ENCODE assay signal across 15 cellular contexts in genomic region chr20:41032243-41032642, GRCh38. TPM values are rescaled to one million over a fixed set of nuclear protein-coding genes. Genes with fewer than 3 reads are reported as not detected.
DNase-seq lines count a peak whose midpoint lies in the region; ATAC-seq, FAIRE-seq and TF ChIP-seq lines count a peak whose summit lies in the region.
"Had no signal": no experiment of that assay in that cellular context is flagged by ENCODE, and none has a peak within 500 bp of the region (broad histone marks: within the 10 kb centered on the region; RNA-seq: fewer than 3 reads in every experiment).

No MANE protein-coding gene starts in this region.

- H3K9ac ChIP-seq in BLaER1 treated with 17β-estradiol and CSF1 and Interleukin-3, amounts not matched to agents 10 nM and 100 nM: no peak overlapping the region; a peak in 1 of 22 replicates
- H3K9ac ChIP-seq in GM12878 (ENCODE audit: control insufficient read depth, insufficient read depth, low read length): no peak overlapping the region

- intact Hi-C loops in GM12878 (cut with micrococcal nuclease; ENCODE audit: unreplicated experiment) (loop anchor here (1.0 to 5.0 kb wide), 2 partner anchors 42 to 45 kb away; no protein-coding TSS in a partner anchor), dorsolateral prefrontal cortex (cut with DNase I) (no loop called here)
- intact Hi-C loops in naive thymus-derived CD4-positive, alpha-beta T cell (cut with micrococcal nuclease): no loop called here

- TF ChIP-seq CTCF in GM12878 (IDR thresholded peaks at IDR 0.05 in 2 of 3, conservative IDR thresholded peaks at IDR 0.05 in 1 of 3; ENCODE audit: control insufficient read depth in 2 of 3, extremely low read depth in 1 of 3, insufficient read depth in 1 of 3, low read depth in 3 of 3, low read length in 3 of 3): no peak
- no peak for TF ChIP-seq CTCF in dorsolateral prefrontal cortex (IDR thresholded peaks at IDR 0.05 in 54 of 56, conservative IDR thresholded peaks at IDR 0.05 in 2 of 56; ENCODE audit: low read depth in 1 of 56, partially characterized antibody in 56 of 56)

- in situ Hi-C loops in GM12878 (cut with MboI): no loop called here

- CTCF ChIA-PET in GM12878 (lab: Yijun Ruan, JAX): interaction anchor here (1.4 to 24.4 kb wide), 7 partner anchors 13 to 63 kb away, joined by 3 to 510 read pairs (median 10); no protein-coding TSS in a partner anchor
- CTCF ChIA-PET in naive thymus-derived CD4-positive, alpha-beta T cell (lab: Charles Lee): interaction anchor here (2.2 kb wide), 1 partner anchor 42 kb away, joined by 8 read pairs; no protein-coding TSS in a partner anchor

- peak overlapping the region in 6 of 10 experiments; percentile 5 to 99 (median 96); a peak in 6 of 20 replicates for H3K4me3 ChIP-seq in BLaER1 treated with 17β-estradiol and CSF1 and Interleukin-3, amounts not matched to agents 10 nM and 100 nM
- peak overlapping the region; percentile 97 for H3K4me3 ChIP-seq in GM12878
- H3K4me3 ChIP-seq in naive thymus-derived CD4-positive, alpha-beta T cell (ENCODE audit: low read length): no peak overlapping the region
- H3K4me3 ChIP-seq in dorsolateral prefrontal cortex: peak overlapping the region in 27 of 59 donors; percentile 1 to 100 (median 95)

- peak overlapping the region in 1 of 3 donors; percentile 1 for H3K27ac Mint-ChIP-seq in IgD-negative memory B cell
- H3K27ac Mint-ChIP-seq in naive thymus-derived CD4-positive, alpha-beta T cell: peak overlapping the region in 1 of 9 donors; percentile 24
- H3K27ac Mint-ChIP-seq: WTC11 had no signal

- no TSS peak for BruUV-seq in GM12878 (replicated peaks; lab: Mats Ljungman, UMichigan)

- peaks cover 39 to 76% (median 50%) of the 10 kb centered on the region in 10 experiments for H3K4me1 ChIP-seq in BLaER1 treated with 17β-estradiol and CSF1 and Interleukin-3, amounts not matched to agents 10 nM and 100 nM
- peaks cover 5% of the 10 kb centered on the region for H3K4me1 ChIP-seq in GM12878 (ENCODE audit: control insufficient read depth, insufficient read depth, low read length)
- H3K4me1 ChIP-seq in naive thymus-derived CD4-positive, alpha-beta T cell (ENCODE audit: control insufficient read depth in 2 of 2, insufficient read depth in 2 of 2, low read length in 2 of 2): peaks cover 41 to 44% of the 10 kb centered on the region in 2 donors

- no peaks in the 10 kb centered on the region for H3K9me3 Mint-ChIP-seq in IgD-negative memory B cell
- no peaks in the 10 kb centered on the region for H3K9me3 Mint-ChIP-seq in naive thymus-derived CD4-positive, alpha-beta T cell
- H3K9me3 Mint-ChIP-seq: WTC11 had no signal

- SMC1A ChIA-PET in GM12878 (lab: Charles Lee; ENCODE audit: uncharacterized antibody, unreplicated experiment): interaction anchor here (1.0 to 9.3 kb wide), 19 partner anchors 8 to 125 kb away, joined by 3 to 178 read pairs (median 9); no protein-coding TSS in a partner anchor

- H2AFZ ChIP-seq in GM12878 (ENCODE audit: control insufficient read depth, low read depth, low read length): no peak overlapping the region

- no peak for TF ChIP-seq POLR2A in GM12878 (IDR thresholded peaks at IDR 0.05; ENCODE audit: low read depth, low read length)

- H3K79me2 ChIP-seq in GM12878 (ENCODE audit: control insufficient read depth, insufficient read depth, low read length): peaks cover 84% of the 10 kb centered on the region

- no peak for FAIRE-seq in GM12878 (lab: Jason Lieb, UNC)
- FAIRE-seq: D721Med, GM18507 had no signal

- 99% methylated on average over 4 of the region's 4 CpGs for WGBS in GM12878 (ENCODE audit: insufficient coverage, insufficient replicate concordance, low lambda C conversion rate, missing lambda C conversion rate)

- H3K9me3 ChIP-seq in BLaER1 treated with 17β-estradiol and CSF1 and Interleukin-3, amounts not matched to agents 10 nM and 100 nM (replicated peaks in 1 of 11): peaks cover 0 to 12% (median 0%) of the 10 kb centered on the region in 11 experiments; a peak in 4 of 22 replicates
- no peaks in the 10 kb centered on the region for H3K9me3 ChIP-seq in GM12878 (replicated peaks; ENCODE audit: control insufficient read depth, insufficient read depth, low read length)
- no peaks in the 10 kb centered on the region for H3K9me3 ChIP-seq in naive thymus-derived CD4-positive, alpha-beta T cell (ENCODE audit: control insufficient read depth in 2 of 3, low read length in 3 of 3)
- H3K9me3 ChIP-seq: sigmoid colon had no signal

- peaks cover 63 to 86% (median 77%) of the 10 kb centered on the region in 11 experiments for H4K20me1 ChIP-seq in BLaER1 treated with 17β-estradiol and CSF1 and Interleukin-3, amounts not matched to agents 10 nM and 100 nM
- no peaks in the 10 kb centered on the region for H4K20me1 ChIP-seq in GM12878 (ENCODE audit: control insufficient read depth, insufficient read depth)

- no peak for TF ChIP-seq RAD21 in GM12878 (IDR thresholded peaks at IDR 0.05; ENCODE audit: insufficient read depth, low read depth, low read length)

- H3K4me1 Mint-ChIP-seq in IgD-negative memory B cell: peaks cover 38 to 63% (median 62%) of the 10 kb centered on the region in 3 donors
- peaks cover 64 to 85% (median 75%) of the 10 kb centered on the region in 7 donors for H3K4me1 Mint-ChIP-seq in naive thymus-derived CD4-positive, alpha-beta T cell

- POLR2A ChIA-PET in GM12878 (lab: Charles Lee): interaction anchor here (0.6 to 8.1 kb wide), 11 partner anchors 12 to 389 kb away, joined by 3 to 214 read pairs (median 4); no protein-coding TSS in a partner anchor
- POLR2A ChIA-PET in naive thymus-derived CD4-positive, alpha-beta T cell (lab: Charles Lee): interaction anchor here (1.0 to 6.0 kb wide), 3 partner anchors 10 to 14 kb away, joined by 3 to 29 read pairs (median 4); no protein-coding TSS in a partner anchor

- ATAC-seq in GM12878 (no peak), GM19023 (IDR thresholded peaks at IDR 0.05; ENCODE audit: unreplicated experiment) (no peak)
- no peak for ATAC-seq in naive thymus-derived CD4-positive, alpha-beta T cell
- ATAC-seq: WTC11 had no signal

- H3K27me3 ChIP-seq in BLaER1 treated with 17β-estradiol and CSF1 and Interleukin-3, amounts not matched to agents 10 nM and 100 nM: no peaks in the 10 kb centered on the region
- H3K27me3 ChIP-seq in GM12878 (replicated peaks in 1 of 2; ENCODE audit: control insufficient read depth in 2 of 2, insufficient read depth in 2 of 2, low read length in 1 of 2) (no peaks in the 10 kb centered on the region), dorsolateral prefrontal cortex (no peaks in the 10 kb centered on the region)
- H3K27me3 ChIP-seq in naive thymus-derived CD4-positive, alpha-beta T cell (ENCODE audit: control insufficient read depth in 2 of 2, insufficient read depth in 2 of 2, low read length in 2 of 2): no peaks in the 10 kb centered on the region
- H3K27me3 ChIP-seq: sigmoid colon had no signal

- RAD21 ChIA-PET in GM12878 (lab: Charles Lee; ENCODE audit: unreplicated experiment): interaction anchor here (0.7 to 27.8 kb wide), 12 partner anchors 11 to 555 kb away, joined by 3 to 696 read pairs (median 8); no protein-coding TSS in a partner anchor

- DNase-seq in GM12878 (ENCODE audit: low read depth, low spot score) (no peak), dorsolateral prefrontal cortex (no peak), NAMALWA (ENCODE audit: low spot score) (no peak), NCI-H226 (no peak)
- DNase-seq in naive thymus-derived CD4-positive, alpha-beta T cell: no peak
- DNase-seq: amygdala; foreskin fibroblast; NK-92 treated with Interleukin-12 subunit alpha and Interleukin-12 subunit beta, amount 100 ng/mL, for 24 hours; sigmoid colon had no signal

- no peaks in the 10 kb centered on the region for H3K27me3 Mint-ChIP-seq in IgD-negative memory B cell
- H3K27me3 Mint-ChIP-seq in naive thymus-derived CD4-positive, alpha-beta T cell: no peaks in the 10 kb centered on the region

- no peak for TF ChIP-seq EP300 in GM12878 (IDR thresholded peaks at IDR 0.05; ENCODE audit: borderline replicate concordance in 1 of 2, control insufficient read depth in 1 of 2, low read depth in 2 of 2, low read length in 2 of 2)

- H3K36me3 Mint-ChIP-seq in IgD-negative memory B cell: peaks cover 3% of the 10 kb centered on the region
- H3K36me3 Mint-ChIP-seq in naive thymus-derived CD4-positive, alpha-beta T cell: peaks cover 0 to 34% (median 9%) of the 10 kb centered on the region in 5 donors

- H3K4me3 Mint-ChIP-seq in IgD-negative memory B cell: peak overlapping the region in 3 of 4 donors; percentile 27 to 76 (median 74)
- H3K4me3 Mint-ChIP-seq in naive thymus-derived CD4-positive, alpha-beta T cell: peak overlapping the region; percentile 65 to 96 (median 92)

- 0 out of 22 replicates have a peak overlapping the region, but pooled peaks of 1 of the 11 experiments have one; percentile 4 for H3K27ac ChIP-seq in BLaER1 treated with 17β-estradiol and CSF1 and Interleukin-3, amounts not matched to agents 10 nM and 100 nM
- H3K27ac ChIP-seq in GM12878 (ENCODE audit: control insufficient read depth, insufficient read depth) (0 out of 2 replicates have a peak overlapping the region, but pooled peaks have one; percentile 5), dorsolateral prefrontal cortex (no peak overlapping the region)
- no peak overlapping the region for H3K27ac ChIP-seq in naive thymus-derived CD4-positive, alpha-beta T cell (ENCODE audit: low read depth, low read length)
- H3K27ac ChIP-seq: sigmoid colon had no signal

- peak overlapping the region; percentile 89 to 98 (median 94) for H3K4me2 ChIP-seq in BLaER1 treated with 17β-estradiol and CSF1 and Interleukin-3, amounts not matched to agents 10 nM and 100 nM
- peak overlapping the region; percentile 70 for H3K4me2 ChIP-seq in GM12878 (ENCODE audit: control insufficient read depth, insufficient read depth)

- H3K36me3 ChIP-seq in BLaER1 treated with 17β-estradiol and CSF1 and Interleukin-3, amounts not matched to agents 10 nM and 100 nM: peaks cover 10 to 72% (median 62%) of the 10 kb centered on the region in 11 experiments; a peak in 21 of 22 replicates
- H3K36me3 ChIP-seq in GM12878 (ENCODE audit: control insufficient read depth in 2 of 2, insufficient read depth in 2 of 2, low read length in 1 of 2): peaks cover 0 to 2% of the 10 kb centered on the region in 2 experiments; a peak in 2 of 4 replicates
- peaks cover 0 to 10% (median 0%) of the 10 kb centered on the region in 3 experiments for H3K36me3 ChIP-seq in naive thymus-derived CD4-positive, alpha-beta T cell (ENCODE audit: control insufficient read depth in 2 of 3, insufficient read depth in 3 of 3, low read length in 3 of 3)
- H3K36me3 ChIP-seq: sigmoid colon had no signal

RNA-seq across cellular contexts. Expression of gene TOP1, which starts 3.6 kb away (rescaled TPM):
- 17.0 TPM for polyA plus RNA-seq in IgD-negative memory B cell
- total RNA-seq in GM12878 (2013; cell fraction: nucleolus; rRNA removed): 14.9 and 16.0 TPM in 2 replicates
- 21.5 and 24.0 TPM in 2 replicates for total RNA-seq in GM12878 (2014; rRNA removed)
- 47.1 and 51.6 TPM in 2 replicates for total RNA-seq in GM12878 (2014; rRNA removed; fragmentation: Illumina TruSeq; extraction: Trizol)
- 91.7 and 97.4 TPM in 2 replicates for total RNA-seq in GM12878 (2021)
- polyA plus RNA-seq in GM12878 (2011; ENCODE audit: low read depth): 41.2 TPM
- 25.1 and 33.8 TPM in 2 replicates for polyA plus RNA-seq in GM12878 (2011; rRNA removed)
- 13.6 and 19.6 TPM in 2 replicates for polyA plus RNA-seq in GM12878 (2011; cell fraction: cytosol; rRNA removed)
- polyA plus RNA-seq in GM12878 (2011; cell fraction: nucleus; rRNA removed): 20.3 and 33.7 TPM in 2 replicates
- 53.5 and 59.9 TPM in 2 replicates for polyA plus RNA-seq in GM12878 (2012)
- 128 and 159 TPM in 2 replicates for polyA plus RNA-seq in GM12878 (2014; fragmentation: Illumina TruSeq; extraction: Trizol)
- 10 to 100 TPM; 36.1 to 47.6 TPM for polyA plus RNA-seq in GM12878 (2014; fragmentation: Nextera tagmentation; extraction: Ambion mirVana)
- polyA plus RNA-seq in GM12878 (2014; rRNA removed): 34.5 and 35.4 TPM in 2 replicates
- polyA plus RNA-seq in GM12878 (2016; fragmentation: Nextera tagmentation; extraction: Ambion mirVana): 10 to 100 TPM; 57.0 to 59.9 TPM
- 13.7 and 17.7 TPM in 2 replicates for polyA minus RNA-seq in GM12878 (2011; rRNA and poly(A)+ RNA removed)
- polyA minus RNA-seq in GM12878 (2011; cell fraction: cytosol; rRNA and poly(A)+ RNA removed): 24.7 and 26.9 TPM in 2 replicates
- polyA minus RNA-seq in GM12878 (2011; cell fraction: nucleus; rRNA and poly(A)+ RNA removed): 8.0 and 13.6 TPM in 2 replicates
- 10 to 100 TPM; 32.0 to 82.8 (median 43.4) TPM for total RNA-seq in naive thymus-derived CD4-positive, alpha-beta T cell
- 10 to 100 TPM; 10.2 to 13.6 TPM for polyA plus RNA-seq in naive thymus-derived CD4-positive, alpha-beta T cell
- 10 to 100 TPM; 26.8 to 49.2 (median 37.1) TPM for total RNA-seq in dorsolateral prefrontal cortex
